1 cellular context compared by ENCODE assay signal in genomic region chr5:131773805-131774204, GRCh38.
TF ChIP-seq lines count a peak whose summit lies in the region.

No MANE protein-coding gene starts in this region.

TF ChIP-seq in A549, 52 proteins besides CTCF, POLR2A, EP300 and RAD21 (continued from another document):
- TF ChIP-seq, protein P1, sequence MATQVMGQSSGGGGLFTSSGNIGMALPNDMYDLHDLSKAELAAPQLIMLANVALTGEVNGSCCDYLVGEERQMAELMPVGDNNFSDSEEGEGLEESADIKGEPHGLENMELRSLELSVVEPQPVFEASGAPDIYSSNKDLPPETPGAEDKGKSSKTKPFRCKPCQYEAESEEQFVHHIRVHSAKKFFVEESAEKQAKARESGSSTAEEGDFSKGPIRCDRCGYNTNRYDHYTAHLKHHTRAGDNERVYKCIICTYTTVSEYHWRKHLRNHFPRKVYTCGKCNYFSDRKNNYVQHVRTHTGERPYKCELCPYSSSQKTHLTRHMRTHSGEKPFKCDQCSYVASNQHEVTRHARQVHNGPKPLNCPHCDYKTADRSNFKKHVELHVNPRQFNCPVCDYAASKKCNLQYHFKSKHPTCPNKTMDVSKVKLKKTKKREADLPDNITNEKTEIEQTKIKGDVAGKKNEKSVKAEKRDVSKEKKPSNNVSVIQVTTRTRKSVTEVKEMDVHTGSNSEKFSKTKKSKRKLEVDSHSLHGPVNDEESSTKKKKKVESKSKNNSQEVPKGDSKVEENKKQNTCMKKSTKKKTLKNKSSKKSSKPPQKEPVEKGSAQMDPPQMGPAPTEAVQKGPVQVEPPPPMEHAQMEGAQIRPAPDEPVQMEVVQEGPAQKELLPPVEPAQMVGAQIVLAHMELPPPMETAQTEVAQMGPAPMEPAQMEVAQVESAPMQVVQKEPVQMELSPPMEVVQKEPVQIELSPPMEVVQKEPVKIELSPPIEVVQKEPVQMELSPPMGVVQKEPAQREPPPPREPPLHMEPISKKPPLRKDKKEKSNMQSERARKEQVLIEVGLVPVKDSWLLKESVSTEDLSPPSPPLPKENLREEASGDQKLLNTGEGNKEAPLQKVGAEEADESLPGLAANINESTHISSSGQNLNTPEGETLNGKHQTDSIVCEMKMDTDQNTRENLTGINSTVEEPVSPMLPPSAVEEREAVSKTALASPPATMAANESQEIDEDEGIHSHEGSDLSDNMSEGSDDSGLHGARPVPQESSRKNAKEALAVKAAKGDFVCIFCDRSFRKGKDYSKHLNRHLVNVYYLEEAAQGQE (IDR thresholded peaks at IDR 0.05) = no peak
- TF ChIP-seq TFCP2L1 (CRISPR knock-in tag; IDR thresholded peaks at IDR 0.05) (no peak), BCL3 (IDR thresholded peaks at IDR 0.05) (no peak), CEBPB (IDR thresholded peaks at IDR 0.05) (no peak)
